Comparison of ENCODE assay signal across 1 cellular context in genomic region chr14:50943943-50944646, GRCh38.
TF ChIP-seq lines count a peak whose summit lies in the region.

Gene PYGL (minus strand): TSS chr14:50944483. CDS start chr14:50944403, 80 bp downstream.

TF ChIP-seq in HEK293, 187 proteins besides CTCF, POLR2A, EP300 and RAD21 (continued from another document and continues in another):
- TF ChIP-seq ZNF311 (tag by site-specific recombination; IDR thresholded peaks at IDR 0.05; ENCODE audit: borderline replicate concordance) (no peak), YY2 (tag by site-specific recombination; IDR thresholded peaks at IDR 0.05) (peak; percentile 36; the same call in 1 of the 2 replicates), PBX3 (CRISPR knock-in tag; IDR thresholded peaks at IDR 0.05) (peak; percentile 48; the same call in 1 of the 2 replicates), ZNF341 (tag by site-specific recombination; IDR thresholded peaks at IDR 0.05; ENCODE audit: low read depth) (peak; percentile 86), ZNF558 (tag by site-specific recombination; IDR thresholded peaks at IDR 0.05) (no peak), ZNF707 (tag by site-specific recombination; IDR thresholded peaks at IDR 0.05) (no peak), ZNF488 (tag by site-specific recombination; IDR thresholded peaks at IDR 0.05) (no peak), ZNF645 (tag by site-specific recombination; IDR thresholded peaks at IDR 0.05) (no peak), KLF1 (tag by site-specific recombination; IDR thresholded peaks at IDR 0.05) (peak; percentile 50), ZNF292 (tag by site-specific recombination; IDR thresholded peaks at IDR 0.05; ENCODE audit: borderline replicate concordance, low read depth) (no peak), ZNF184 (tag by site-specific recombination; IDR thresholded peaks at IDR 0.05) (no peak), KLF9 (tag by site-specific recombination; IDR thresholded peaks at IDR 0.05; ENCODE audit: low read depth) (peak; percentile 60; the same call in 1 of the 2 replicates), ZNF785 (tag by site-specific recombination; IDR thresholded peaks at IDR 0.05) (no peak), ZNF596 (tag by site-specific recombination; IDR thresholded peaks at IDR 0.05) (no peak), ZNF404 (tag by site-specific recombination; IDR thresholded peaks at IDR 0.05) (no peak), ZNF426 (tag by site-specific recombination; IDR thresholded peaks at IDR 0.05) (no peak), ZNF830 (tag by site-specific recombination; IDR thresholded peaks at IDR 0.05; ENCODE audit: low read depth) (no peak), ZNF24 (tag by site-specific recombination; IDR thresholded peaks at IDR 0.05) (no peak), ZNF548 (tag by site-specific recombination; IDR thresholded peaks at IDR 0.05) (no peak), ZNF677 (tag by site-specific recombination; IDR thresholded peaks at IDR 0.05) (no peak; the same call in 1 of the 2 replicates), ZNF302 (tag by site-specific recombination; IDR thresholded peaks at IDR 0.05; ENCODE audit: low read depth) (no peak), ZNF394 (tag by site-specific recombination; IDR thresholded peaks at IDR 0.05; ENCODE audit: borderline replicate concordance) (peak; percentile 96), ZNF16 (tag by site-specific recombination; IDR thresholded peaks at IDR 0.05; ENCODE audit: low read depth) (no peak; the same call in 1 of the 2 replicates), WT1 (tag by site-specific recombination; IDR thresholded peaks at IDR 0.05) (no peak; the same call in 1 of the 2 replicates), INSM2 (tag by site-specific recombination; IDR thresholded peaks at IDR 0.05) (0 out of 2 replicates have a peak, but pooled peaks have one; percentile 18), ZBTB17 (tag by site-specific recombination; IDR thresholded peaks at IDR 0.05) (no peak), IKZF3 (tag by site-specific recombination; IDR thresholded peaks at IDR 0.05) (no peak), ZNF169 (tag by site-specific recombination; IDR thresholded peaks at IDR 0.05) (no peak), ZNF362 (tag by site-specific recombination; IDR thresholded peaks at IDR 0.05) (no peak), ZNF202 (tag by site-specific recombination; IDR thresholded peaks at IDR 0.05; ENCODE audit: borderline replicate concordance) (no peak), ZNF19 (tag by site-specific recombination; IDR thresholded peaks at IDR 0.05; ENCODE audit: low read depth) (no peak), ZBTB10 (tag by site-specific recombination; IDR thresholded peaks at IDR 0.05) (peak; percentile 57; the same call in 1 of the 2 replicates), ZFP69B (tag by site-specific recombination; IDR thresholded peaks at IDR 0.05) (peak; percentile 9; the same call in 1 of the 2 replicates), ZBTB44 (tag by site-specific recombination; IDR thresholded peaks at IDR 0.05) (no peak), ZNF513 (tag by site-specific recombination; IDR thresholded peaks at IDR 0.05) (no peak), ZNF664 (tag by site-specific recombination; IDR thresholded peaks at IDR 0.05) (no peak), ZNF2 (tag by site-specific recombination; IDR thresholded peaks at IDR 0.05) (no peak), ZFP3 (tag by site-specific recombination; IDR thresholded peaks at IDR 0.05; ENCODE audit: low read depth) (no peak), ZNF280D (tag by site-specific recombination; IDR thresholded peaks at IDR 0.05) (no peak), ZBTB1 (tag by site-specific recombination; IDR thresholded peaks at IDR 0.05) (no peak), ELK4 (IDR thresholded peaks at IDR 0.05; ENCODE audit: borderline replicate concordance, low read depth, low read length) (no peak), ZNF473 (tag by site-specific recombination; IDR thresholded peaks at IDR 0.05) (no peak), ZNF239 (tag by site-specific recombination; IDR thresholded peaks at IDR 0.05) (0 out of 2 replicates have a peak, but pooled peaks have one; percentile 36), ZNF621 (tag by site-specific recombination; IDR thresholded peaks at IDR 0.05) (no peak), ZNF324 (tag by site-specific recombination; IDR thresholded peaks at IDR 0.05) (peak; percentile 37; the same call in 1 of the 2 replicates)
